ENCODE assay signal across 9 cellular contexts in genomic region chr1:11691302-11691914, GRCh38. TPM values are rescaled to one million over a fixed set of nuclear protein-coding genes. Genes with fewer than 3 reads are reported as not detected.
A peak's percentile ranks its signal among the peaks of the same experiment; 100 is the strongest.
DNase-seq lines count a peak whose midpoint lies in the region; ATAC-seq and TF ChIP-seq lines count a peak whose summit lies in the region.
"Had no signal": no experiment of that assay in that cellular context is flagged by ENCODE, and none has a peak within 500 bp of the region (broad histone marks: within the 10 kb centered on the region; RNA-seq: fewer than 3 reads in every experiment).

DRAXIN (plus strand) TSS chr1:11691710; CDS start chr1:11706259, 14,549 bp downstream.

- H3K9me3 ChIP-seq in ES-I3 (ENCODE audit: control insufficient read depth, insufficient read depth, low read length) (no peaks in the 10 kb centered on the region), neuronal stem cell (replicated peaks in 1 of 2; ENCODE audit: control insufficient read depth in 2 of 2, insufficient read depth in 1 of 2, low read depth in 1 of 2, low read length in 2 of 2) (no peaks in the 10 kb centered on the region), ovary (no peaks in the 10 kb centered on the region)

- H3K23ac ChIP-seq in neuronal stem cell (ENCODE audit: low read depth, low read length, poor library complexity): peak within 1 kb of the TSS; percentile 73

- TF ChIP-seq CTCF in chondrocyte (IDR thresholded peaks at IDR 0.05): no peak
- TF ChIP-seq CTCF in ovary (IDR thresholded peaks at IDR 0.05): no peak

- H3K27me3 Mint-ChIP-seq in chondrocyte (ENCODE audit: low read depth): peaks cover 39% of the 10 kb centered on the region

- no CpG with 5 or more reads among the region's 78 CpGs for WGBS in neuronal stem cell (ENCODE audit: extremely low coverage in 2 of 2, insufficient read length in 2 of 2, insufficient replicate concordance in 1 of 2), 2 donors
- 0 to 2% (median 1%) methylated on average over 11 to 77 of the region's 78 CpGs for WGBS in ovary, 3 donors

- H4K91ac ChIP-seq in neuronal stem cell (ENCODE audit: low read depth, low read length, poor library complexity): peak within 1 kb of the TSS; percentile 79

- no peaks in the 10 kb centered on the region for H3K79me1 ChIP-seq in neuronal stem cell (ENCODE audit: low read depth, low read length)

- peak within 1 kb of the TSS; percentile 96 for H2BK15ac ChIP-seq in neuronal stem cell (ENCODE audit: low read length)

- peak within 1 kb of the TSS; percentile 61 for H3K4me3 Mint-ChIP-seq in chondrocyte (ENCODE audit: unreplicated experiment)

- H3K4me1 Mint-ChIP-seq in chondrocyte (ENCODE audit: low read depth): peaks cover 20% of the 10 kb centered on the region

- no peak for TF ChIP-seq EP300 in ovary (IDR thresholded peaks at IDR 0.05)

- peak within 1 kb of the TSS; percentile 92 for H3K4me2 ChIP-seq in neuronal stem cell (ENCODE audit: insufficient read depth, low read length, poor library complexity, severe bottlenecking)

- H2AFZ ChIP-seq in neuronal stem cell (ENCODE audit: low read length): peak within 1 kb of the TSS; percentile 80

- peak within 1 kb of the TSS; percentile 99 for H3K18ac ChIP-seq in neuronal stem cell (ENCODE audit: low read length)

- H4K8ac ChIP-seq in neuronal stem cell (ENCODE audit: low read depth, low read length): peak within 1 kb of the TSS; percentile 43

- intact Hi-C loops in ovary (cut with DNase I): no loop called here

- peaks cover 19% of the 10 kb centered on the region for H3K4me1 ChIP-seq in ES-I3 (ENCODE audit: insufficient read depth, low read length)
- peaks cover 22 to 29% of the 10 kb centered on the region in 2 donors for H3K4me1 ChIP-seq in neuronal stem cell (ENCODE audit: control insufficient read depth in 2 of 2, insufficient read depth in 1 of 2, low read depth in 1 of 2, low read length in 2 of 2)
- no peaks in the 10 kb centered on the region for H3K4me1 ChIP-seq in ovary (ENCODE audit: insufficient read depth)

- DNase-seq in NCI-H2171 treated with DMSO at 0.1 percent for 48 hours (lab: John Stamatoyannopoulos, UW): peak; percentile 60
- DNase-seq in chondrocyte (ENCODE audit: low spot score): no peak
- peak; percentile 63 for DNase-seq in neuronal stem cell (ENCODE audit: low spot score)
- DNase-seq in ovary: no peak
- no peak for DNase-seq in AG20443 (ENCODE audit: low spot score)
- DNase-seq in germinal center (ENCODE audit: low spot score): no peak

- H3K27ac ChIP-seq in neuronal stem cell (replicated peaks; ENCODE audit: low read length) (peak within 1 kb of the TSS; percentile 43), ovary (no peak within 1 kb of the TSS)

- H3K27me3 ChIP-seq in neuronal stem cell (ENCODE audit: control insufficient read depth in 3 of 3, insufficient read depth in 3 of 3, low read depth in 1 of 3, low read length in 3 of 3) (peaks cover 0 to 12% (median 0%) of the 10 kb centered on the region in 3 experiments), ovary (no peaks in the 10 kb centered on the region)

- H3K4ac ChIP-seq in neuronal stem cell (ENCODE audit: low read length): peak within 1 kb of the TSS; percentile 98

- H3K36me3 ChIP-seq in ES-I3 (ENCODE audit: insufficient read depth, low read length): no peaks in the 10 kb centered on the region
- peaks cover 0 to 16% of the 10 kb centered on the region in 2 donors for H3K36me3 ChIP-seq in neuronal stem cell (replicated peaks in 1 of 2; ENCODE audit: control insufficient read depth in 2 of 2, insufficient read depth in 2 of 2, low read length in 2 of 2)
- H3K36me3 ChIP-seq in ovary: no peaks in the 10 kb centered on the region

- ATAC-seq in GM21576 (IDR thresholded peaks at IDR 0.05; ENCODE audit: unreplicated experiment): no peak

- peak within 1 kb of the TSS; percentile 75 for H2BK5ac ChIP-seq in neuronal stem cell (ENCODE audit: low read length)

- H3K4me3 ChIP-seq in neuronal stem cell (ENCODE audit: low read length in 2 of 2) (peak within 1 kb of the TSS; percentile 69 to 95), ovary (no peak within 1 kb of the TSS)

- H3K9ac ChIP-seq in ES-I3 (ENCODE audit: low read depth, low read length) (peak within 1 kb of the TSS; percentile 87), neuronal stem cell (ENCODE audit: low read depth, low read length, poor library complexity) (peak within 1 kb of the TSS; percentile 88)

- H3K14ac ChIP-seq in neuronal stem cell (ENCODE audit: low read length): peak within 1 kb of the TSS; percentile 94

- H3K27ac Mint-ChIP-seq in chondrocyte (ENCODE audit: unreplicated experiment): no peak within 1 kb of the TSS

- no peaks in the 10 kb centered on the region for H3K9me3 Mint-ChIP-seq in chondrocyte (ENCODE audit: low read depth)

- peak within 1 kb of the TSS; percentile 98 for H2BK12ac ChIP-seq in neuronal stem cell (ENCODE audit: low read length)

- H2AK5ac ChIP-seq in neuronal stem cell (ENCODE audit: low read depth, low read length): peak within 1 kb of the TSS; percentile 95

- H2BK120ac ChIP-seq in neuronal stem cell (ENCODE audit: low read depth, low read length): peak within 1 kb of the TSS; percentile 100

- H3K36me3 Mint-ChIP-seq in chondrocyte (ENCODE audit: low read depth): no peaks in the 10 kb centered on the region

- TF ChIP-seq POLR2A in ovary (IDR thresholded peaks at IDR 0.05): no peak

RNA-seq across cellular contexts. Expression of gene DRAXIN, which starts in this region (rescaled TPM):
- total RNA-seq in chondrocyte (0.17 to 0.29 TPM (median 0.18 TPM) in 3 replicates), ovary (under 1 TPM in 5 of 7 donors, not detected in 2; under 0.01 to 0.33 (median 0.05) TPM)
- polyA plus RNA-seq in neuronal stem cell (2013, experiment 1 of 2): 9.5 TPM
- polyA plus RNA-seq in neuronal stem cell (2013, experiment 2 of 2): 9.7 TPM
- polyA plus RNA-seq in ovary: under 1 TPM; 0.01 to 0.12 TPM
- total RNA-seq: skeletal muscle tissue had no signal

Comparison
In these comparisons a context has a peak if more than half of its experiments do, and no peak if none do; other contexts are left out.
1. DNase-seq: peak in NCI-H2171 treated with DMSO at 0.1 percent for 48 hours (single experiment) and neuronal stem cell (single experiment); none in chondrocyte (single experiment), ovary (0 of 5), AG20443 (single experiment) and germinal center (single experiment).